Comparison of ENCODE assay signal across 11 cellular contexts in the genomic region with DNA sequence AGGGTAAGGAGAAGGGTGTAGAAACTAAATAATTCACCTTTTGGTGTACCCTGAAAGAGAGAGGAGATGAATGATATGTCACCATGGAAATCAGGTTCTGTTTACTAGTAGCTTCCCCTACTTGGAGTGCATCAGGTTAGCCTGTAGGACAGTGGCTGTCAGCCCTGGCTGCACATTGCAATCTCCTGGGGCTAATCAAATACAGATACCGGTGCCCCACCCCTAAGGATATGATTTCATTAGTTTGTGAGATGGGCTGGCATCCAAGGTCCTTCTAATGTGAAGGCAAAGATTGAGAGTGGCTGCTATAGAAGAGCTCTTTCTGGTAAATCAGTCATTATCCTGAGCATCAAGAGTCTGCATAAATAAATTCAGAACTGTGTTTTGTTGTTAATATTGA. TPM values are rescaled to one million over a fixed set of nuclear protein-coding genes. Genes with fewer than 3 reads are reported as not detected.
"Had no signal": no experiment of that assay in that cellular context is flagged by ENCODE, and none has a peak within 500 bp of the region (broad histone marks: within the 10 kb centered on the region; RNA-seq: fewer than 3 reads in every experiment).

No MANE protein-coding gene starts in this region.

- DNase-seq: activated CD4-positive, alpha-beta memory T cell treated with anti-CD3 and anti-CD28 coated beads for 36 hours; activated CD4-positive, alpha-beta T cell treated with anti-CD3 and anti-CD28 coated beads for 1 hour; activated gamma-delta T cell; activated T-cell treated with anti-CD3 and anti-CD28 coated beads, Interleukin-2, amount 50 U/mL, for 4 hours; amygdala; brain microvascular endothelial cell; hypothalamus; kidney glomerular epithelial cell; retina; stimulated activated CD4-positive, alpha-beta T cell treated with anti-CD3 and anti-CD28 coated beads, Interleukin-4, amount 100 ng/mL, for 24 hours had no signal

- H3K27ac ChIP-seq: brain microvascular endothelial cell had no signal

- H3K4me3 Mint-ChIP-seq: activated CD4-positive, alpha-beta memory T cell treated with anti-CD3 and anti-CD28 coated beads for 36 hours; activated naive CD8-positive, alpha-beta T cell; activated T-cell treated with anti-CD3 and anti-CD28 coated beads, Interleukin-2, amount 50 U/mL, for 4 hours had no signal

- H3K36me3 ChIP-seq: brain microvascular endothelial cell had no signal

- H3K9me3 Mint-ChIP-seq: activated CD4-positive, alpha-beta memory T cell treated with anti-CD3 and anti-CD28 coated beads for 36 hours; activated T-cell treated with anti-CD3 and anti-CD28 coated beads, Interleukin-2, amount 50 U/mL, for 4 hours had no signal

- H3K27ac Mint-ChIP-seq: activated CD4-positive, alpha-beta memory T cell treated with anti-CD3 and anti-CD28 coated beads for 36 hours; activated naive CD8-positive, alpha-beta T cell had no signal

- ATAC-seq: activated T-cell treated with anti-CD3 and anti-CD28 coated beads, Interleukin-2, amount 50 U/mL, for 4 hours had no signal

- H3K27me3 Mint-ChIP-seq: activated CD4-positive, alpha-beta memory T cell treated with anti-CD3 and anti-CD28 coated beads for 36 hours; activated naive CD8-positive, alpha-beta T cell had no signal

- H3K27me3 ChIP-seq: brain microvascular endothelial cell had no signal

RNA-seq across cellular contexts. Expression of gene INSYN2B, which starts 47.2 kb away (rescaled TPM):
- total RNA-seq: activated CD4-positive, alpha-beta memory T cell treated with anti-CD3 and anti-CD28 coated beads for 36 hours; activated T-cell treated with anti-CD3 and anti-CD28 coated beads, Interleukin-2, amount 50 U/mL, for 4 hours had no signal
